Comparison of ENCODE assay signal across 30 cellular contexts in genomic region chr1:39645411-39646043, GRCh38. TPM values are rescaled to one million over a fixed set of nuclear protein-coding genes. Genes with fewer than 3 reads are reported as not detected.
DNase-seq lines count a peak whose midpoint lies in the region; ATAC-seq and TF ChIP-seq lines count a peak whose summit lies in the region.
"Had no signal": no experiment of that assay in that cellular context is flagged by ENCODE, and none has a peak within 500 bp of the region (broad histone marks: within the 10 kb centered on the region; RNA-seq: fewer than 3 reads in every experiment).

No MANE protein-coding gene starts in this region.

- H3F3A ChIP-seq in GM23338 (replicated peaks; ENCODE audit: low read depth), result 0 out of 2 replicates have a peak, but pooled peaks cover 5% of the 10 kb centered on the region

- no peak for TF ChIP-seq POLR2A in testis (IDR thresholded peaks at IDR 0.05)

- no peaks in the 10 kb centered on the region for H3K27me3 ChIP-seq in BLaER1 treated with 17β-estradiol and CSF1 and Interleukin-3, amounts not matched to agents 10 nM and 100 nM
- H3K27me3 ChIP-seq in testis, result no peaks in the 10 kb centered on the region
- H3K27me3 ChIP-seq in GM23338 (ENCODE audit: insufficient read depth), result peaks cover 40% of the 10 kb centered on the region
- no peaks in the 10 kb centered on the region for H3K27me3 ChIP-seq in MG63
- H3K27me3 ChIP-seq: hepatocyte had no signal

- H3K9ac ChIP-seq in BLaER1 treated with 17β-estradiol and CSF1 and Interleukin-3, amounts not matched to agents 10 nM and 100 nM, result peak overlapping the region in 2 of 11 experiments; percentile 19 to 41; a peak in 2 of 22 replicates

- no peaks in the 10 kb centered on the region for H4K20me1 ChIP-seq in BLaER1 treated with 17β-estradiol and CSF1 and Interleukin-3, amounts not matched to agents 10 nM and 100 nM
- H4K20me1 ChIP-seq in GM23338 (replicated peaks; ENCODE audit: insufficient read depth), result no peaks in the 10 kb centered on the region

- DNase-seq in NCI-H2029 treated with DMSO at 0.1 percent for 48 hours (lab: John Stamatoyannopoulos, UW) (peak; percentile 100), mucosa of gallbladder (ENCODE audit: low spot score) (peak; percentile 64), testis (no peak), GM23338 (ENCODE audit: low spot score) (no peak), MG63 (no peak)
- DNase-seq: activated CD8-positive, alpha-beta T cell treated with anti-CD3 and anti-CD28 coated beads, Interleukin-2, amount 10 ng/mL, durations not matched to agents 7 days and 5 days; activated T-cell treated with anti-CD3 and anti-CD28 coated beads for 4 hours; anterior cingulate cortex; caudate nucleus; esophagus squamous epithelium; foreskin melanocyte; Kasumi-1; MV-4-11; naive thymus-derived CD8-positive, alpha-beta T cell; NCI-H146; NCI-H446 treated with DMSO at 0.1 percent for 48 hours; stimulated activated naive B cell treated with anti-CD40 and anti-IgM and Interleukin-4, amounts not matched to agents 10 μg/mL and 1 μg/mL and 100 μg/mL, for 72 hours; T-helper 2 cell had no signal

- peaks cover 3% of the 10 kb centered on the region; the same call in 1 of the 2 replicates for H3K9me2 ChIP-seq in GM23338 (ENCODE audit: insufficient read depth)

- no peak for ATAC-seq in GM23338
- ATAC-seq in HG03439 (IDR thresholded peaks at IDR 0.05; ENCODE audit: unreplicated experiment), result no peak
- ATAC-seq: activated CD8-positive, alpha-beta T cell treated with anti-CD3 and anti-CD28 coated beads, Interleukin-2, amount 10 ng/mL, durations not matched to agents 7 days and 5 days; activated naive CD4-positive, alpha-beta T cell treated with anti-CD3 and anti-CD28 coated beads, Interleukin-2, amount 50 U/mL, for 72 hours; left colon; naive thymus-derived CD8-positive, alpha-beta T cell had no signal

- intact Hi-C loops in testis (cut with DNase I; ENCODE audit: low total_unique reads), result no loop called here

- no peak overlapping the region; the same call in 2 of the 3 replicates for H3K4me3 Mint-ChIP-seq in GM23338
- H3K4me3 Mint-ChIP-seq: activated CD8-positive, alpha-beta T cell treated with anti-CD3 and anti-CD28 coated beads, Interleukin-2, amount 10 ng/mL, durations not matched to agents 7 days and 5 days; dendritic cell treated with granulocyte-macrophage colony-stimulating factor and Interleukin-4, amounts not matched to agents 40 ng/mL and 50 ng/mL, for 4 days; endodermal cell; naive thymus-derived CD8-positive, alpha-beta T cell; stimulated activated naive B cell treated with anti-CD40 and anti-IgM and Interleukin-4, amounts not matched to agents 10 μg/mL and 1 μg/mL and 100 μg/mL, for 72 hours had no signal

- peaks cover 17% of the 10 kb centered on the region for H3K4me1 Mint-ChIP-seq in GM23338
- H3K4me1 Mint-ChIP-seq: stimulated activated naive B cell treated with anti-CD40 and anti-IgM and Interleukin-4, amounts not matched to agents 10 μg/mL and 1 μg/mL and 100 μg/mL, for 72 hours had no signal

- H3K4me2 ChIP-seq in BLaER1 treated with 17β-estradiol and CSF1 and Interleukin-3, amounts not matched to agents 10 nM and 100 nM, result peak overlapping the region in 8 of 11 experiments; percentile 54 to 89 (median 72); a peak in 15 of 22 replicates
- H3K4me2 ChIP-seq in GM23338, result no peak overlapping the region

- H3K36me3 Mint-ChIP-seq in GM23338 (ENCODE audit: low read depth), result no peaks in the 10 kb centered on the region
- H3K36me3 Mint-ChIP-seq: activated naive CD4-positive, alpha-beta T cell treated with anti-CD3 and anti-CD28 coated beads, Interleukin-2, amount 50 U/mL, for 72 hours; naive thymus-derived CD8-positive, alpha-beta T cell had no signal

- H3K9me3 Mint-ChIP-seq in GM23338, result no peaks in the 10 kb centered on the region
- H3K9me3 Mint-ChIP-seq: activated naive CD4-positive, alpha-beta T cell treated with anti-CD3 and anti-CD28 coated beads, Interleukin-2, amount 50 U/mL, for 72 hours; endodermal cell; naive thymus-derived CD8-positive, alpha-beta T cell had no signal

- H3K27ac Mint-ChIP-seq in GM23338, result no peak overlapping the region
- H3K27ac Mint-ChIP-seq: activated CD8-positive, alpha-beta T cell treated with anti-CD3 and anti-CD28 coated beads, Interleukin-2, amount 10 ng/mL, durations not matched to agents 7 days and 5 days; dendritic cell treated with granulocyte-macrophage colony-stimulating factor and Interleukin-4, amounts not matched to agents 40 ng/mL and 50 ng/mL, for 4 days; endodermal cell; naive thymus-derived CD8-positive, alpha-beta T cell had no signal

- peaks cover 19% of the 10 kb centered on the region for H3K27me3 Mint-ChIP-seq in GM23338 (ENCODE audit: insufficient read depth, low read depth, poor library complexity)

- TF ChIP-seq CTCF in testis (IDR thresholded peaks at IDR 0.05) (no peak), GM23338 (conservative IDR thresholded peaks at IDR 0.05; ENCODE audit: low read depth in 2 of 2) (no peak)

- no peak overlapping the region for H2AFZ ChIP-seq in GM23338
- H2AFZ ChIP-seq: hepatocyte had no signal

- H3K27ac ChIP-seq in BLaER1 treated with 17β-estradiol and CSF1 and Interleukin-3, amounts not matched to agents 10 nM and 100 nM, result peak overlapping the region in 4 of 11 experiments; percentile 67 to 79 (median 78); a peak in 9 of 22 replicates
- H3K27ac ChIP-seq in testis, result peak overlapping the region; percentile 72 to 84
- no peak overlapping the region for H3K27ac ChIP-seq in GM23338 (ENCODE audit: low read depth)
- H3K27ac ChIP-seq: C4-2B had no signal

- H3K4me3 ChIP-seq in BLaER1 treated with 17β-estradiol and CSF1 and Interleukin-3, amounts not matched to agents 10 nM and 100 nM, result no peak overlapping the region
- H3K4me3 ChIP-seq in testis (no peak overlapping the region), GM23338 (no peak overlapping the region), MG63 (no peak overlapping the region)
- H3K4me3 ChIP-seq: esophagus squamous epithelium, GM12878, hepatocyte had no signal

- H3K9me3 ChIP-seq in BLaER1 treated with 17β-estradiol and CSF1 and Interleukin-3, amounts not matched to agents 10 nM and 100 nM (replicated peaks in 1 of 11), result peaks cover 0 to 13% (median 9%) of the 10 kb centered on the region in 11 experiments; a peak in 11 of 22 replicates
- no peaks in the 10 kb centered on the region for H3K9me3 ChIP-seq in testis
- no peaks in the 10 kb centered on the region for H3K9me3 ChIP-seq in MG63
- H3K9me3 ChIP-seq: esophagus squamous epithelium had no signal

- H3K36me3 ChIP-seq in BLaER1 treated with 17β-estradiol and CSF1 and Interleukin-3, amounts not matched to agents 10 nM and 100 nM, result no peaks in the 10 kb centered on the region
- no peaks in the 10 kb centered on the region for H3K36me3 ChIP-seq in testis (ENCODE audit: low read depth, missing control alignments)
- H3K36me3 ChIP-seq in GM23338 (ENCODE audit: insufficient read depth), result no peaks in the 10 kb centered on the region
- H3K36me3 ChIP-seq in MG63, result no peaks in the 10 kb centered on the region
- H3K36me3 ChIP-seq: esophagus squamous epithelium had no signal

- no peaks in the 10 kb centered on the region for H3K79me2 ChIP-seq in GM23338 (replicated peaks; ENCODE audit: insufficient read depth)
- H3K79me2 ChIP-seq: hepatocyte had no signal

- WGBS in testis, 2 donors, result 77 to 78% methylated on average over 3 of the region's 3 CpGs

- H3K4me1 ChIP-seq in BLaER1 treated with 17β-estradiol and CSF1 and Interleukin-3, amounts not matched to agents 10 nM and 100 nM, result peaks cover 0 to 71% (median 57%) of the 10 kb centered on the region in 10 experiments; a peak in 17 of 20 replicates
- H3K4me1 ChIP-seq in testis (peaks cover 48% of the 10 kb centered on the region), GM23338 (ENCODE audit: insufficient read depth) (peaks cover 10% of the 10 kb centered on the region)

TF ChIP-seq in GM23338, 12 proteins besides CTCF, POLR2A, EP300 and RAD21 (continues in another document):
- no peak for TF ChIP-seq ETS1 (IDR thresholded peaks at IDR 0.05)
- no peak for TF ChIP-seq ZNF331 (CRISPR knock-in tag; IDR thresholded peaks at IDR 0.05; ENCODE audit: low read depth)

RNA-seq across cellular contexts. Expression of gene HEYL, which starts 6.1 kb away (rescaled TPM):
- total RNA-seq in mucosa of gallbladder (8.5 TPM), testis (10 to 100 TPM; 52.8 to 55.5 TPM)
- polyA plus RNA-seq in testis (ENCODE audit: insufficient read depth, low read depth, low replicate concordance) (44.7 TPM), GM23338 (2016; fragmentation: Nextera tagmentation; extraction: Ambion mirVana) (1.6 and 1.8 TPM in 2 replicates)
- 4.1 and 4.5 TPM in 2 replicates for total RNA-seq in GM23338 (2014; rRNA removed; shearing (Covaris generic))
- total RNA-seq in MG63 (2014; rRNA removed; shearing (Covaris generic); ENCODE audit: low replicate concordance), result 0.10 and 1.0 TPM in 2 replicates
- total RNA-seq: activated CD8-positive, alpha-beta T cell treated with anti-CD3 and anti-CD28 coated beads, Interleukin-2, amount 10 ng/mL, durations not matched to agents 7 days and 5 days had no signal

RNA-seq across cellular contexts. Expression of gene NT5C1A, which starts 26.4 kb away (rescaled TPM):
- 2.9 TPM for total RNA-seq in mucosa of gallbladder
- 1 to 10 TPM; 2.1 to 3.2 TPM for total RNA-seq in testis
- 1.0 TPM for polyA plus RNA-seq in testis (ENCODE audit: insufficient read depth, low read depth, low replicate concordance)
- not detected in 2 replicates for total RNA-seq in GM23338 (2014; rRNA removed; shearing (Covaris generic))
- not detected in 2 replicates for polyA plus RNA-seq in GM23338 (2016; fragmentation: Nextera tagmentation; extraction: Ambion mirVana)
- not detected in 2 replicates for total RNA-seq in MG63 (2014; rRNA removed; shearing (Covaris generic); ENCODE audit: low replicate concordance)
- total RNA-seq: activated CD8-positive, alpha-beta T cell treated with anti-CD3 and anti-CD28 coated beads, Interleukin-2, amount 10 ng/mL, durations not matched to agents 7 days and 5 days; endodermal cell; esophagus squamous epithelium; left colon; osteoblast had no signal
- polyA plus RNA-seq: AG04450; naive thymus-derived CD8-positive, alpha-beta T cell; thymus had no signal

RNA-seq across cellular contexts. Expression of gene HPCAL4, which starts 45.7 kb away (rescaled TPM):
- total RNA-seq in mucosa of gallbladder, result 0.20 TPM
- 10 to 100 TPM in 1 of 2 donors, 1 to 10 TPM in 1; 6.9 to 24.5 TPM for total RNA-seq in testis
- polyA plus RNA-seq in testis (ENCODE audit: insufficient read depth, low read depth, low replicate concordance), result 17.3 TPM
- 1.1 and 1.2 TPM in 2 replicates for total RNA-seq in GM23338 (2014; rRNA removed; shearing (Covaris generic))
- polyA plus RNA-seq in GM23338 (2016; fragmentation: Nextera tagmentation; extraction: Ambion mirVana), result 0.08 and 0.12 TPM in 2 replicates
- total RNA-seq in MG63 (2014; rRNA removed; shearing (Covaris generic); ENCODE audit: low replicate concordance), result not detected in 2 replicates
- total RNA-seq: endodermal cell, osteoblast had no signal
- polyA plus RNA-seq: AG04450 had no signal

Comparison
In these comparisons a context has a peak if more than half of its experiments do, and no peak if none do; other contexts are left out.
1. DNase-seq: peak in NCI-H2029 treated with DMSO at 0.1 percent for 48 hours (single experiment) and mucosa of gallbladder (single experiment); none in testis (single experiment), GM23338 (single experiment) and MG63 (single experiment).